Comparison of ENCODE assay signal across 28 cellular contexts in the genomic region with DNA sequence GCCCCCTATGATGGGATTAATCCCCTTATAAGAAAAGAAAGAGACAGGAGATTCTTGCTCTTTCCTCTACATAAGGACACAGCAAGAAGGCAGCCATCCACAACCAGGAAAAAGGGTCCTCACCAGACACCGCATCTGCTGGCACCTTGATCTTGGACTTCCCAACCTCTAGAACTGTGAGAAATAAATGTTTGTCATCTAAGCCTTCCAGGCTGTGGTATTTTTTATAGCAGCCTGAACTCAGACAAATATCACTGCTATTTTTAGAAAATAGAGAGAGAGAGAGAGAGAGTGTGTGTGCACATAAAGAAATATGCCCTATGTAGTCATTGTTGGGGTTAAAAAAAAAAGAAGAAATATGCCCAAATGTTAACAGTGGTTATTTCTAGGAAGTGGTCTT.
"Had no signal": no experiment of that assay in that cellular context is flagged by ENCODE, and none has a peak within 500 bp of the region (broad histone marks: within the 10 kb centered on the region; RNA-seq: fewer than 3 reads in every experiment).

No MANE protein-coding gene starts in this region.

- H3K4me1 ChIP-seq: breast epithelium had no signal

- H3K27ac Mint-ChIP-seq: activated CD4-positive, alpha-beta memory T cell treated with anti-CD3 and anti-CD28 coated beads, Interleukin-2, amount 10 ng/mL, durations not matched to agents 7 days and 5 days; activated CD4-positive, alpha-beta T cell treated with anti-CD3 and anti-CD28 coated beads, Interleukin-2, amount 10 ng/mL, durations not matched to agents 7 days and 5 days; activated naive CD4-positive, alpha-beta T cell treated with anti-CD3 and anti-CD28 coated beads, Interleukin-2, amount 10 ng/mL, durations not matched to agents 7 days and 5 days; activated naive CD4-positive, alpha-beta T cell treated with anti-CD3 and anti-CD28 coated beads, Interleukin-2, amount 50 U/mL, for 72 hours; activated naive CD8-positive, alpha-beta T cell treated with anti-CD3 and anti-CD28 coated beads, Interleukin-2, amount 10 ng/mL, durations not matched to agents 7 days and 5 days; activated T-cell treated with anti-CD3 and anti-CD28 coated beads, Interleukin-2, amount 50 U/mL, for 24 hours; activated T-cell treated with anti-CD3 and anti-CD28 coated beads, Interleukin-2, amount 50 U/mL, for 72 hours; brain; effector memory CD8-positive, alpha-beta T cell; WTC11 had no signal

- H3K4me3 ChIP-seq: ascending aorta, breast epithelium, cardiac muscle cell, esophagus muscularis mucosa, gastroesophageal sphincter had no signal

- DNase-seq: activated CD4-positive, alpha-beta memory T cell treated with anti-CD3 and anti-CD28 coated beads, Interleukin-2, amount 10 ng/mL, durations not matched to agents 7 days and 5 days; activated CD4-positive, alpha-beta T cell treated with anti-CD3 and anti-CD28 coated beads for 1 hour; activated CD4-positive, alpha-beta T cell treated with anti-CD3 and anti-CD28 coated beads for 4 hours; activated CD4-positive, alpha-beta T cell treated with anti-CD3 and anti-CD28 coated beads, Interleukin-2, amount 10 ng/mL, durations not matched to agents 7 days and 5 days; activated CD4-positive, alpha-beta T cell treated with anti-CD3 and anti-CD28 coated beads, Interleukin-2, amount 50 U/mL, for 4 hours; activated CD8-positive, alpha-beta memory T cell treated with anti-CD3 and anti-CD28 coated beads, Interleukin-2, amount 50 U/mL, for 48 hours; activated gamma-delta T cell; activated naive CD4-positive, alpha-beta T cell; activated naive CD4-positive, alpha-beta T cell treated with anti-CD3 and anti-CD28 coated beads, Interleukin-2, amount 10 ng/mL, durations not matched to agents 7 days and 5 days; activated naive CD8-positive, alpha-beta T cell treated with anti-CD3 and anti-CD28 coated beads, Interleukin-2, amount 10 ng/mL, durations not matched to agents 7 days and 5 days; activated T-cell treated with anti-CD3 and anti-CD28 coated beads for 4 hours; activated T-cell treated with anti-CD3 and anti-CD28 coated beads, Interleukin-2, amount 50 U/mL, for 24 hours; activated T-cell treated with anti-CD3 and anti-CD28 coated beads, Interleukin-2, amount 50 U/mL, for 72 hours; cortex of kidney; effector CD4-positive, alpha-beta T cell; effector memory CD8-positive, alpha-beta T cell; erythroblast; foreskin melanocyte; T-helper 2 cell had no signal

- H3K27me3 Mint-ChIP-seq: activated CD4-positive, alpha-beta memory T cell treated with anti-CD3 and anti-CD28 coated beads, Interleukin-2, amount 10 ng/mL, durations not matched to agents 7 days and 5 days; activated CD4-positive, alpha-beta T cell treated with anti-CD3 and anti-CD28 coated beads, Interleukin-2, amount 10 ng/mL, durations not matched to agents 7 days and 5 days; activated naive CD4-positive, alpha-beta T cell treated with anti-CD3 and anti-CD28 coated beads, Interleukin-2, amount 10 ng/mL, durations not matched to agents 7 days and 5 days; activated naive CD8-positive, alpha-beta T cell treated with anti-CD3 and anti-CD28 coated beads, Interleukin-2, amount 10 ng/mL, durations not matched to agents 7 days and 5 days; activated T-cell treated with anti-CD3 and anti-CD28 coated beads, Interleukin-2, amount 50 U/mL, for 24 hours; brain; central memory CD8-positive, alpha-beta T cell; effector memory CD8-positive, alpha-beta T cell had no signal

- ATAC-seq: activated naive CD4-positive, alpha-beta T cell treated with anti-CD3 and anti-CD28 coated beads, Interleukin-2, amount 50 U/mL, for 72 hours; activated T-cell treated with anti-CD3 and anti-CD28 coated beads, Interleukin-2, amount 50 U/mL, for 72 hours; effector memory CD8-positive, alpha-beta T cell; gastroesophageal sphincter; WTC11 had no signal

- H3K4me3 Mint-ChIP-seq: activated CD4-positive, alpha-beta memory T cell treated with anti-CD3 and anti-CD28 coated beads, Interleukin-2, amount 10 ng/mL, durations not matched to agents 7 days and 5 days; activated CD4-positive, alpha-beta T cell treated with anti-CD3 and anti-CD28 coated beads, Interleukin-2, amount 10 ng/mL, durations not matched to agents 7 days and 5 days; activated naive CD4-positive, alpha-beta T cell treated with anti-CD3 and anti-CD28 coated beads, Interleukin-2, amount 10 ng/mL, durations not matched to agents 7 days and 5 days; activated naive CD8-positive, alpha-beta T cell treated with anti-CD3 and anti-CD28 coated beads, Interleukin-2, amount 10 ng/mL, durations not matched to agents 7 days and 5 days; activated T-cell treated with anti-CD3 and anti-CD28 coated beads, Interleukin-2, amount 50 U/mL, for 24 hours; activated T-cell treated with anti-CD3 and anti-CD28 coated beads, Interleukin-2, amount 50 U/mL, for 72 hours; brain; central memory CD8-positive, alpha-beta T cell; effector memory CD8-positive, alpha-beta T cell; WTC11 had no signal

- H3K9me3 Mint-ChIP-seq: activated naive CD4-positive, alpha-beta T cell treated with anti-CD3 and anti-CD28 coated beads, Interleukin-2, amount 10 ng/mL, durations not matched to agents 7 days and 5 days; central memory CD8-positive, alpha-beta T cell; effector memory CD8-positive, alpha-beta T cell had no signal

- H3K27me3 ChIP-seq: ascending aorta, breast epithelium, cardiac muscle cell, esophagus muscularis mucosa, gastroesophageal sphincter had no signal

- H3K9me3 ChIP-seq: ascending aorta, breast epithelium, esophagus muscularis mucosa, gastroesophageal sphincter had no signal

- H3K4me1 Mint-ChIP-seq: activated CD4-positive, alpha-beta memory T cell treated with anti-CD3 and anti-CD28 coated beads, Interleukin-2, amount 10 ng/mL, durations not matched to agents 7 days and 5 days; activated CD4-positive, alpha-beta T cell treated with anti-CD3 and anti-CD28 coated beads, Interleukin-2, amount 10 ng/mL, durations not matched to agents 7 days and 5 days; activated naive CD4-positive, alpha-beta T cell treated with anti-CD3 and anti-CD28 coated beads, Interleukin-2, amount 10 ng/mL, durations not matched to agents 7 days and 5 days; activated naive CD8-positive, alpha-beta T cell treated with anti-CD3 and anti-CD28 coated beads, Interleukin-2, amount 10 ng/mL, durations not matched to agents 7 days and 5 days; WTC11 had no signal

- H3K27ac ChIP-seq: ascending aorta, breast epithelium, cardiac muscle cell, esophagus muscularis mucosa, gastroesophageal sphincter had no signal
